1 cellular context compared by ENCODE assay signal in the genomic region with DNA sequence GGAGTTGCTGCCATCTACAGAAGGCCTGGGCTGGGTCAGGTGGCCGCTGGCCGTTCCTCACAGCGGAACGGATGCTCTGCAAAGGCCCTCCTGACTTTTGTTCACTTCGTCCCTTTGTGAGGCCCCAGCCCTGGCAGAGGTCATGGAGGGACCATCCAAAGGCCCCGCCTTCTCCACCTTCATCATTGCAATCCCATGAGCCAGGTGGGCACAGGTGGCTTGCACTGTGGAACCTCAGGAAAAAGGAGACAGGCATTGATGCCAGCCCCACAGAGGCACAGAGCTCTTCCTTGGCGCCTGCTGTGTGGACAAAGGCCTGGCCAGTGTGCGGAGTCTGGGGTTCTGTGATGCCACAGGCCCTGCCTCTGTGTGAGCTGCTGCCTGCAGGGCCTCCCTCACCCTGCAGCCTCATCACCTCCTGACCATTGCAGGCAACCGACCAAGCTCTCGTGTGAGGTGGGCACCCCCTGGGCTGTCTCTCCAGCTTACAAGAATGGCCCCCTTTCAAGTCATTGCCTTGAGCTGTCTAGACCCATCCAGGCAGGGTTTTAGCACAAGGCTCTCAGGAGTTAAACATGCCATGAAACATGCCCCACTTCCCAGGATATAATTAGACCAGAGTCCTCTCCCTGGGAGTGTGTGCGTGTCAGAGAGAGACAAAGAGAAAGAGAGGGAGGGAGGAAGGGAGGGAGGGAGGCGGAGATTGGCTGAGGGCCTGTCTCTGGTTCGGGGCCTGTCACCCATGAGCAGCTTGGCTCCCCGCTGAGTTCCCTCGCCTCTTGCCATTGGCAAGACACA.
TF ChIP-seq lines count a peak whose summit lies in the region.

No MANE protein-coding gene starts in this region.

TF ChIP-seq in HepG2, 621 proteins besides CTCF, POLR2A, EP300 and RAD21 (continued from another document and continues in another):
- TF ChIP-seq, protein P1, sequence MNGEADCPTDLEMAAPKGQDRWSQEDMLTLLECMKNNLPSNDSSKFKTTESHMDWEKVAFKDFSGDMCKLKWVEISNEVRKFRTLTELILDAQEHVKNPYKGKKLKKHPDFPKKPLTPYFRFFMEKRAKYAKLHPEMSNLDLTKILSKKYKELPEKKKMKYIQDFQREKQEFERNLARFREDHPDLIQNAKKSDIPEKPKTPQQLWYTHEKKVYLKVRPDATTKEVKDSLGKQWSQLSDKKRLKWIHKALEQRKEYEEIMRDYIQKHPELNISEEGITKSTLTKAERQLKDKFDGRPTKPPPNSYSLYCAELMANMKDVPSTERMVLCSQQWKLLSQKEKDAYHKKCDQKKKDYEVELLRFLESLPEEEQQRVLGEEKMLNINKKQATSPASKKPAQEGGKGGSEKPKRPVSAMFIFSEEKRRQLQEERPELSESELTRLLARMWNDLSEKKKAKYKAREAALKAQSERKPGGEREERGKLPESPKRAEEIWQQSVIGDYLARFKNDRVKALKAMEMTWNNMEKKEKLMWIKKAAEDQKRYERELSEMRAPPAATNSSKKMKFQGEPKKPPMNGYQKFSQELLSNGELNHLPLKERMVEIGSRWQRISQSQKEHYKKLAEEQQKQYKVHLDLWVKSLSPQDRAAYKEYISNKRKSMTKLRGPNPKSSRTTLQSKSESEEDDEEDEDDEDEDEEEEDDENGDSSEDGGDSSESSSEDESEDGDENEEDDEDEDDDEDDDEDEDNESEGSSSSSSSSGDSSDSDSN (CRISPR knock-in tag; IDR thresholded peaks at IDR 0.05) = peak; percentile 60
- peak; percentile 76 for TF ChIP-seq ZFY (CRISPR knock-in tag; IDR thresholded peaks at IDR 0.05)
- peak; percentile 35; the same call in 1 of the 2 replicates for TF ChIP-seq FOXA3 (CRISPR knock-in tag; IDR thresholded peaks at IDR 0.05)
- TF ChIP-seq CHD2 (IDR thresholded peaks at IDR 0.05; ENCODE audit: low read depth, low read length) = no peak
- TF ChIP-seq HMG20A (CRISPR knock-in tag; IDR thresholded peaks at IDR 0.05; ENCODE audit: borderline replicate concordance) = peak; percentile 19; the same call in 1 of the 2 replicates
- TF ChIP-seq, protein P2, sequence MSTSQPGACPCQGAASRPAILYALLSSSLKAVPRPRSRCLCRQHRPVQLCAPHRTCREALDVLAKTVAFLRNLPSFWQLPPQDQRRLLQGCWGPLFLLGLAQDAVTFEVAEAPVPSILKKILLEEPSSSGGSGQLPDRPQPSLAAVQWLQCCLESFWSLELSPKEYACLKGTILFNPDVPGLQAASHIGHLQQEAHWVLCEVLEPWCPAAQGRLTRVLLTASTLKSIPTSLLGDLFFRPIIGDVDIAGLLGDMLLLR (CRISPR knock-in tag; IDR thresholded peaks at IDR 0.05) = 0 out of 2 replicates have a peak, but pooled peaks have one; percentile 80
- TF ChIP-seq ZNF382 (CRISPR knock-in tag; IDR thresholded peaks at IDR 0.05; ENCODE audit: borderline replicate concordance) = no peak
- TF ChIP-seq, protein P3, sequence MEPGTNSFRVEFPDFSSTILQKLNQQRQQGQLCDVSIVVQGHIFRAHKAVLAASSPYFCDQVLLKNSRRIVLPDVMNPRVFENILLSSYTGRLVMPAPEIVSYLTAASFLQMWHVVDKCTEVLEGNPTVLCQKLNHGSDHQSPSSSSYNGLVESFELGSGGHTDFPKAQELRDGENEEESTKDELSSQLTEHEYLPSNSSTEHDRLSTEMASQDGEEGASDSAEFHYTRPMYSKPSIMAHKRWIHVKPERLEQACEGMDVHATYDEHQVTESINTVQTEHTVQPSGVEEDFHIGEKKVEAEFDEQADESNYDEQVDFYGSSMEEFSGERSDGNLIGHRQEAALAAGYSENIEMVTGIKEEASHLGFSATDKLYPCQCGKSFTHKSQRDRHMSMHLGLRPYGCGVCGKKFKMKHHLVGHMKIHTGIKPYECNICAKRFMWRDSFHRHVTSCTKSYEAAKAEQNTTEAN (CRISPR knock-in tag; conservative IDR thresholded peaks at IDR 0.05) = peak; percentile 6; the same call in 1 of the 2 replicates
- no peak; the same call in none of the 2 replicates for TF ChIP-seq SALL1 (CRISPR knock-in tag; IDR thresholded peaks at IDR 0.05)
- TF ChIP-seq ZNF331 (CRISPR knock-in tag; IDR thresholded peaks at IDR 0.05) = no peak; the same call in 1 of the 2 replicates
- TF ChIP-seq ZNF543 (CRISPR knock-in tag; IDR thresholded peaks at IDR 0.05) = peak; percentile 93
- no peak for TF ChIP-seq YEATS2 (CRISPR knock-in tag; IDR thresholded peaks at IDR 0.05; ENCODE audit: borderline replicate concordance)
- TF ChIP-seq FOXK2 (IDR thresholded peaks at IDR 0.05) = no peak
- TF ChIP-seq SMAD1 (CRISPR knock-in tag; IDR thresholded peaks at IDR 0.05; ENCODE audit: borderline replicate concordance, low read depth) = peak; percentile 95; the same call in 1 of the 2 replicates
- TF ChIP-seq, protein P4, sequence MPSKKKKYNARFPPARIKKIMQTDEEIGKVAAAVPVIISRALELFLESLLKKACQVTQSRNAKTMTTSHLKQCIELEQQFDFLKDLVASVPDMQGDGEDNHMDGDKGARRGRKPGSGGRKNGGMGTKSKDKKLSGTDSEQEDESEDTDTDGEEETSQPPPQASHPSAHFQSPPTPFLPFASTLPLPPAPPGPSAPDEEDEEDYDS (CRISPR knock-in tag; IDR thresholded peaks at IDR 0.05) = peak; percentile 56
- TF ChIP-seq, protein P5, sequence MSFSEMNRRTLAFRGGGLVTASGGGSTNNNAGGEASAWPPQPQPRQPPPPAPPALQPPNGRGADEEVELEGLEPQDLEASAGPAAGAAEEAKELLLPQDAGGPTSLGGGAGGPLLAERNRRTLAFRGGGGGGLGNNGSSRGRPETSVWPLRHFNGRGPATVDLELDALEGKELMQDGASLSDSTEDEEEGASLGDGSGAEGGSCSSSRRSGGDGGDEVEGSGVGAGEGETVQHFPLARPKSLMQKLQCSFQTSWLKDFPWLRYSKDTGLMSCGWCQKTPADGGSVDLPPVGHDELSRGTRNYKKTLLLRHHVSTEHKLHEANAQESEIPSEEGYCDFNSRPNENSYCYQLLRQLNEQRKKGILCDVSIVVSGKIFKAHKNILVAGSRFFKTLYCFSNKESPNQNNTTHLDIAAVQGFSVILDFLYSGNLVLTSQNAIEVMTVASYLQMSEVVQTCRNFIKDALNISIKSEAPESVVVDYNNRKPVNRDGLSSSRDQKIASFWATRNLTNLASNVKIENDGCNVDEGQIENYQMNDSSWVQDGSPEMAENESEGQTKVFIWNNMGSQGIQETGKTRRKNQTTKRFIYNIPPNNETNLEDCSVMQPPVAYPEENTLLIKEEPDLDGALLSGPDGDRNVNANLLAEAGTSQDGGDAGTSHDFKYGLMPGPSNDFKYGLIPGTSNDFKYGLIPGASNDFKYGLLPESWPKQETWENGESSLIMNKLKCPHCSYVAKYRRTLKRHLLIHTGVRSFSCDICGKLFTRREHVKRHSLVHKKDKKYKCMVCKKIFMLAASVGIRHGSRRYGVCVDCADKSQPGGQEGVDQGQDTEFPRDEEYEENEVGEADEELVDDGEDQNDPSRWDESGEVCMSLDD (CRISPR knock-in tag; IDR thresholded peaks at IDR 0.05; ENCODE audit: borderline replicate concordance) = no peak
- TF ChIP-seq, protein P6, sequence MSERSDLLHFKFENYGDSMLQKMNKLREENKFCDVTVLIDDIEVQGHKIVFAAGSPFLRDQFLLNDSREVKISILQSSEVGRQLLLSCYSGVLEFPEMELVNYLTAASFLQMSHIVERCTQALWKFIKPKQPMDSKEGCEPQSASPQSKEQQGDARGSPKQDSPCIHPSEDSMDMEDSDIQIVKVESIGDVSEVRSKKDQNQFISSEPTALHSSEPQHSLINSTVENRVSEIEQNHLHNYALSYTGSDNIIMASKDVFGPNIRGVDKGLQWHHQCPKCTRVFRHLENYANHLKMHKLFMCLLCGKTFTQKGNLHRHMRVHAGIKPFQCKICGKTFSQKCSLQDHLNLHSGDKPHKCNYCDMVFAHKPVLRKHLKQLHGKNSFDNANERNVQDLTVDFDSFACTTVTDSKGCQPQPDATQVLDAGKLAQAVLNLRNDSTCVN (CRISPR knock-in tag; IDR thresholded peaks at IDR 0.05; ENCODE audit: borderline replicate concordance) = no peak; the same call in 1 of the 2 replicates
- TF ChIP-seq, protein P7, sequence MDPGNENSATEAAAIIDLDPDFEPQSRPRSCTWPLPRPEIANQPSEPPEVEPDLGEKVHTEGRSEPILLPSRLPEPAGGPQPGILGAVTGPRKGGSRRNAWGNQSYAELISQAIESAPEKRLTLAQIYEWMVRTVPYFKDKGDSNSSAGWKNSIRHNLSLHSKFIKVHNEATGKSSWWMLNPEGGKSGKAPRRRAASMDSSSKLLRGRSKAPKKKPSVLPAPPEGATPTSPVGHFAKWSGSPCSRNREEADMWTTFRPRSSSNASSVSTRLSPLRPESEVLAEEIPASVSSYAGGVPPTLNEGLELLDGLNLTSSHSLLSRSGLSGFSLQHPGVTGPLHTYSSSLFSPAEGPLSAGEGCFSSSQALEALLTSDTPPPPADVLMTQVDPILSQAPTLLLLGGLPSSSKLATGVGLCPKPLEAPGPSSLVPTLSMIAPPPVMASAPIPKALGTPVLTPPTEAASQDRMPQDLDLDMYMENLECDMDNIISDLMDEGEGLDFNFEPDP (CRISPR knock-in tag; conservative IDR thresholded peaks at IDR 0.05) = peak; percentile 95; the same call in 1 of the 2 replicates
- no peak for TF ChIP-seq CCAR2 (optimal IDR thresholded peaks at IDR 0.05; ENCODE audit: low read depth, low read length)
- TF ChIP-seq, protein P8, sequence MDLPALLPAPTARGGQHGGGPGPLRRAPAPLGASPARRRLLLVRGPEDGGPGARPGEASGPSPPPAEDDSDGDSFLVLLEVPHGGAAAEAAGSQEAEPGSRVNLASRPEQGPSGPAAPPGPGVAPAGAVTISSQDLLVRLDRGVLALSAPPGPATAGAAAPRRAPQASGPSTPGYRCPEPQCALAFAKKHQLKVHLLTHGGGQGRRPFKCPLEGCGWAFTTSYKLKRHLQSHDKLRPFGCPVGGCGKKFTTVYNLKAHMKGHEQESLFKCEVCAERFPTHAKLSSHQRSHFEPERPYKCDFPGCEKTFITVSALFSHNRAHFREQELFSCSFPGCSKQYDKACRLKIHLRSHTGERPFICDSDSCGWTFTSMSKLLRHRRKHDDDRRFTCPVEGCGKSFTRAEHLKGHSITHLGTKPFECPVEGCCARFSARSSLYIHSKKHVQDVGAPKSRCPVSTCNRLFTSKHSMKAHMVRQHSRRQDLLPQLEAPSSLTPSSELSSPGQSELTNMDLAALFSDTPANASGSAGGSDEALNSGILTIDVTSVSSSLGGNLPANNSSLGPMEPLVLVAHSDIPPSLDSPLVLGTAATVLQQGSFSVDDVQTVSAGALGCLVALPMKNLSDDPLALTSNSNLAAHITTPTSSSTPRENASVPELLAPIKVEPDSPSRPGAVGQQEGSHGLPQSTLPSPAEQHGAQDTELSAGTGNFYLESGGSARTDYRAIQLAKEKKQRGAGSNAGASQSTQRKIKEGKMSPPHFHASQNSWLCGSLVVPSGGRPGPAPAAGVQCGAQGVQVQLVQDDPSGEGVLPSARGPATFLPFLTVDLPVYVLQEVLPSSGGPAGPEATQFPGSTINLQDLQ (CRISPR knock-in tag; IDR thresholded peaks at IDR 0.05) = no peak
- TF ChIP-seq, protein P9, sequence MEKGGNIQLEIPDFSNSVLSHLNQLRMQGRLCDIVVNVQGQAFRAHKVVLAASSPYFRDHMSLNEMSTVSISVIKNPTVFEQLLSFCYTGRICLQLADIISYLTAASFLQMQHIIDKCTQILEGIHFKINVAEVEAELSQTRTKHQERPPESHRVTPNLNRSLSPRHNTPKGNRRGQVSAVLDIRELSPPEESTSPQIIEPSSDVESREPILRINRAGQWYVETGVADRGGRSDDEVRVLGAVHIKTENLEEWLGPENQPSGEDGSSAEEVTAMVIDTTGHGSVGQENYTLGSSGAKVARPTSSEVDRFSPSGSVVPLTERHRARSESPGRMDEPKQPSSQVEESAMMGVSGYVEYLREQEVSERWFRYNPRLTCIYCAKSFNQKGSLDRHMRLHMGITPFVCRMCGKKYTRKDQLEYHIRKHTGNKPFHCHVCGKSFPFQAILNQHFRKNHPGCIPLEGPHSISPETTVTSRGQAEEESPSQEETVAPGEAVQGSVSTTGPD (CRISPR knock-in tag; IDR thresholded peaks at IDR 0.05) = 0 out of 2 replicates have a peak, but pooled peaks have one; percentile 14
- peak; percentile 37; the same call in 1 of the 2 replicates for TF ChIP-seq ZNF225 (CRISPR knock-in tag; IDR thresholded peaks at IDR 0.05)
- TF ChIP-seq, protein P10, sequence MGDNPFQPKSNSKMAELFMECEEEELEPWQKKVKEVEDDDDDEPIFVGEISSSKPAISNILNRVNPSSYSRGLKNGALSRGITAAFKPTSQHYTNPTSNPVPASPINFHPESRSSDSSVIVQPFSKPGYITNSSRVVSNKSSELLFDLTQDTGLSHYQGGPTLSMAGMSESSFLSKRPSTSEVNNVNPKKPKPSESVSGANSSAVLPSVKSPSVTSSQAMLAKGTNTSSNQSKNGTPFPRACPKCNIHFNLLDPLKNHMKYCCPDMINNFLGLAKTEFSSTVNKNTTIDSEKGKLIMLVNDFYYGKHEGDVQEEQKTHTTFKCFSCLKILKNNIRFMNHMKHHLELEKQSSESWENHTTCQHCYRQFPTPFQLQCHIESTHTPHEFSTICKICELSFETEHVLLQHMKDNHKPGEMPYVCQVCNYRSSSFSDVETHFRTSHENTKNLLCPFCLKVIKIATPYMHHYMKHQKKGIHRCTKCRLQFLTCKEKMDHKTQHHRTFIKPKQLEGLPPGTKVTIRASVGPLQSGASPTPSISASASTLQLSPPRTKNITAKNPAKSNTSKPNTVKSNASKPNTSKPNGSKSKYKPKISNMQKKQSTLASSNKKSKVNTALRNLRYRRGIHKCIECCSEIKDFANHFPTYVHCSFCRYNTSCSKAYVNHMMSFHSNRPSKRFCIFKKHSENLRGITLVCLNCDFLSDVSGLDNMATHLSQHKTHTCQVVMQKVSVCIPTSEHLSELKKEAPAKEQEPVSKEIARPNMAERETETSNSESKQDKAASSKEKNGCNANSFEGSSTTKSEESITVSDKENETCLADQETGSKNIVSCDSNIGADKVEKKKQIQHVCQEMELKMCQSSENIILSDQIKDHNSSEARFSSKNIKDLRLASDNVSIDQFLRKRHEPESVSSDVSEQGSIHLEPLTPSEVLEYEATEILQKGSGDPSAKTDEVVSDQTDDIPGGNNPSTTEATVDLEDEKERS (CRISPR knock-in tag; IDR thresholded peaks at IDR 0.05) = peak; percentile 15; the same call in 1 of the 2 replicates
- no peak; the same call in 1 of the 2 replicates for TF ChIP-seq ZBTB1 (CRISPR knock-in tag; IDR thresholded peaks at IDR 0.05; ENCODE audit: borderline replicate concordance)
- no peak for TF ChIP-seq ZNF562 (CRISPR knock-in tag; IDR thresholded peaks at IDR 0.05; ENCODE audit: borderline replicate concordance)
- peak; percentile 6; the same call in 1 of the 2 replicates for TF ChIP-seq MED13 (CRISPR knock-in tag; IDR thresholded peaks at IDR 0.05)
- TF ChIP-seq ZNF558 (CRISPR knock-in tag; IDR thresholded peaks at IDR 0.05; ENCODE audit: borderline replicate concordance) = no peak
- TF ChIP-seq, protein P11, sequence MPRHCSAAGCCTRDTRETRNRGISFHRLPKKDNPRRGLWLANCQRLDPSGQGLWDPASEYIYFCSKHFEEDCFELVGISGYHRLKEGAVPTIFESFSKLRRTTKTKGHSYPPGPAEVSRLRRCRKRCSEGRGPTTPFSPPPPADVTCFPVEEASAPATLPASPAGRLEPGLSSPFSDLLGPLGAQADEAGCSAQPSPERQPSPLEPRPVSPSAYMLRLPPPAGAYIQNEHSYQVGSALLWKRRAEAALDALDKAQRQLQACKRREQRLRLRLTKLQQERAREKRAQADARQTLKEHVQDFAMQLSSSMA (CRISPR knock-in tag; IDR thresholded peaks at IDR 0.05) = peak; percentile 70; the same call in 1 of the 2 replicates
- TF ChIP-seq ZNF468 (CRISPR knock-in tag; IDR thresholded peaks at IDR 0.05) = peak; percentile 24; the same call in 1 of the 2 replicates
- no peak for TF ChIP-seq HMGA1 (CRISPR knock-in tag; conservative IDR thresholded peaks at IDR 0.05)
- TF ChIP-seq MBNL3 (CRISPR knock-in tag; conservative IDR thresholded peaks at IDR 0.05) = no peak
- no peak for TF ChIP-seq ZNF589 (CRISPR knock-in tag; conservative IDR thresholded peaks at IDR 0.05)
- 0 out of 2 replicates have a peak, but pooled peaks have one; percentile 22 for TF ChIP-seq ZNF564 (CRISPR knock-in tag; IDR thresholded peaks at IDR 0.05)
- no peak; the same call in 1 of the 2 replicates for TF ChIP-seq ZSCAN20 (CRISPR knock-in tag; IDR thresholded peaks at IDR 0.05; ENCODE audit: borderline replicate concordance)
- TF ChIP-seq NONO (IDR thresholded peaks at IDR 0.05) = no peak
- TF ChIP-seq NONO (CRISPR knock-in tag; conservative IDR thresholded peaks at IDR 0.05) = peak; percentile 72
